ENCODE assay signal across 17 cellular contexts in the genomic region with DNA sequence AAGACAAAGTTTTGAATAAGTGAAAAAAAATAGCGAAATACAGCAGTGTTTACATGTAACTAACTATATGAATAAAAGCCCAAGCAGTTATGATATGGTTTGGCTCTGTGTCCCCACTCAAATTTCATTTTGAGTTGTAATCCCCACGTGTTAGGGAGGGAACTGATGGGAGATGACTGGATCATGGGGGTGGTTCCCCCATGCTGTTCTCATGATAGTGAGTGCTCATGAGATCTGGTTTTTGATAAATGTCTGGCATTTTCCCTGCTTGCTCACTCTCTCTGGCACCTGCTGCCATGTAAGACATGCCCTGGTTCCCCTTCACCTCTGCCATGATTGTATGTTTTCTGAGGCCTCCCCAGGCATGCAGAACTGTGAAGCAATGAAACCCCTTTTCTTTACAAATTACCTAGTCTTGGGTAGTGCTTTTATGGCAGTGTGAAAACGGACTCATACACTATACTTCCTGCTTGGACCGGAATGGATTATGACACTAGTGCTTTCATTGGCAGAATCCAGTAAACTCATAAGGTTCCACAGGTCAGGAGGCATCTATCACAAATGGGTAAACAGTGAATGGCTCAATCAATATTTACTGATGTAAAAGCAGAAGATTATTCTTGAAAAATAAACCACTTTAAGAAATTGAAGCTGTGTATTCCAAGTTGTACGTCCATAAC.
DNase-seq lines count a peak whose midpoint lies in the region; ATAC-seq and TF ChIP-seq lines count a peak whose summit lies in the region.
"Had no signal": no experiment of that assay in that cellular context is flagged by ENCODE, and none has a peak within 500 bp of the region (broad histone marks: within the 10 kb centered on the region; RNA-seq: fewer than 3 reads in every experiment).

No MANE protein-coding gene starts in this region.

- H3K36me3 Mint-ChIP-seq in immature natural killer cell = peaks cover 26 to 63% (median 41%) of the 10 kb centered on the region in 3 donors
- peaks cover 53% of the 10 kb centered on the region for H3K36me3 Mint-ChIP-seq in type B pancreatic cell

- H2AFZ ChIP-seq in Karpas-422 (ENCODE audit: low read length) = no peak overlapping the region

- no peaks in the 10 kb centered on the region for H4K20me1 ChIP-seq in Karpas-422 (ENCODE audit: insufficient read depth, low read depth, low read length)

- no peaks in the 10 kb centered on the region for H3K9me2 ChIP-seq in Karpas-422 (replicated peaks; ENCODE audit: insufficient read depth, low read length)
- H3K9me2 ChIP-seq: SK-N-SH had no signal

- H3K27me3 Mint-ChIP-seq in immature natural killer cell (ENCODE audit: low read depth in 3 of 3) (peaks cover 0 to 3% (median 2%) of the 10 kb centered on the region in 3 donors), type B pancreatic cell (no peaks in the 10 kb centered on the region)

- peaks cover 2 to 25% of the 10 kb centered on the region in 2 donors for H3K4me1 Mint-ChIP-seq in immature natural killer cell
- peaks cover 4% of the 10 kb centered on the region for H3K4me1 Mint-ChIP-seq in type B pancreatic cell (ENCODE audit: unreplicated experiment)

- peaks cover 66% of the 10 kb centered on the region for H3K36me3 ChIP-seq in Karpas-422 (ENCODE audit: insufficient read depth, low read length)
- H3K36me3 ChIP-seq: ovary had no signal

- H3K27ac Mint-ChIP-seq in immature natural killer cell = peak overlapping the region; percentile 4 to 86 (median 65)
- H3K27ac Mint-ChIP-seq in type B pancreatic cell = no peak overlapping the region
- H3K27ac Mint-ChIP-seq: CD8-positive, alpha-beta T cell had no signal

- H3K79me2 ChIP-seq in Karpas-422 (ENCODE audit: low read length) = peaks cover 3% of the 10 kb centered on the region; the same call in 1 of the 2 replicates

- H3K9me3 Mint-ChIP-seq in immature natural killer cell (no peaks in the 10 kb centered on the region), type B pancreatic cell (no peaks in the 10 kb centered on the region)
- H3K9me3 Mint-ChIP-seq: CD8-positive, alpha-beta T cell had no signal

- H3K27me3 ChIP-seq in Karpas-422 (ENCODE audit: low read length) = no peaks in the 10 kb centered on the region
- H3K27me3 ChIP-seq: brain microvascular endothelial cell, ovary, tibial artery had no signal

- H3K9me3 ChIP-seq in Karpas-422 (ENCODE audit: low read length) = no peaks in the 10 kb centered on the region
- H3K9me3 ChIP-seq: ovary, SK-N-SH, tibial artery had no signal

- no peak overlapping the region for H3K9ac ChIP-seq in Karpas-422 (ENCODE audit: low read length)
- H3K9ac ChIP-seq: SK-N-SH had no signal

- no peak for ATAC-seq in GM18498 (IDR thresholded peaks at IDR 0.05; ENCODE audit: unreplicated experiment)
- ATAC-seq: CD8-positive, alpha-beta T cell had no signal

- H3K27ac ChIP-seq in Karpas-422 (ENCODE audit: low read length) = no peak overlapping the region
- H3K27ac ChIP-seq: brain microvascular endothelial cell, ovary, tibial artery had no signal

- TF ChIP-seq CTCF in type B pancreatic cell (conservative IDR thresholded peaks at IDR 0.05) = no peak

- H3K4me2 ChIP-seq in Karpas-422 (ENCODE audit: low read depth, low read length, poor library complexity, severe bottlenecking) = no peak overlapping the region
- H3K4me2 ChIP-seq: SK-N-SH had no signal

- H3K4me3 Mint-ChIP-seq in immature natural killer cell (no peak overlapping the region), type B pancreatic cell (no peak overlapping the region)
- H3K4me3 Mint-ChIP-seq: CD8-positive, alpha-beta T cell had no signal

- DNase-seq in activated CD4-positive, alpha-beta T cell treated with anti-CD3 and anti-CD28 coated beads, Interleukin-2, amount 50 U/mL, for 24 hours (ENCODE audit: low read depth in 1 of 2, low spot score in 1 of 2) = peak; percentile 10 to 35
- DNase-seq in activated CD4-positive, alpha-beta T cell treated with anti-CD3 and anti-CD28 coated beads for 4 hours = no peak
- DNase-seq in activated CD8-positive, alpha-beta memory T cell treated with anti-CD3 and anti-CD28 coated beads, Interleukin-2, amount 50 U/mL, for 48 hours = peak; percentile 62
- DNase-seq in immature natural killer cell (no peak), type B pancreatic cell (ENCODE audit: extremely low spot score, unreplicated experiment) (no peak), Karpas-422 (no peak)
- peak; percentile 5 for DNase-seq in stimulated activated CD8-positive, alpha-beta memory T cell treated with anti-CD3 and anti-CD28 coated beads, Interleukin-12 subunit alpha, Interleukin-12 subunit beta, amount 100 ng/mL, for 24 hours (ENCODE audit: extremely low read depth)
- DNase-seq: activated effector memory CD4-positive, alpha-beta T cell treated with anti-CD3 and anti-CD28 coated beads, Interleukin-2, amount 50 U/mL, for 16 hours; brain microvascular endothelial cell; CD8-positive, alpha-beta T cell; hippocampal formation; NCI-H1048; NCI-H82; ovary; SK-N-SH; tibial artery had no signal

- no peak overlapping the region for H3K4me3 ChIP-seq in Karpas-422 (ENCODE audit: low read length)
- H3K4me3 ChIP-seq: ovary, tibial artery had no signal

- peaks cover 30% of the 10 kb centered on the region for H3K4me1 ChIP-seq in Karpas-422 (ENCODE audit: low read length)

Comparison
In these comparisons a context has a peak if more than half of its experiments do, and no peak if none do; other contexts are left out.
1. DNase-seq: peak in activated CD4-positive, alpha-beta T cell treated with anti-CD3 and anti-CD28 coated beads, Interleukin-2, amount 50 U/mL, for 24 hours (2 of 2), activated CD8-positive, alpha-beta memory T cell treated with anti-CD3 and anti-CD28 coated beads, Interleukin-2, amount 50 U/mL, for 48 hours (single experiment) and stimulated activated CD8-positive, alpha-beta memory T cell treated with anti-CD3 and anti-CD28 coated beads, Interleukin-12 subunit alpha, Interleukin-12 subunit beta, amount 100 ng/mL, for 24 hours (single experiment); none in activated CD4-positive, alpha-beta T cell treated with anti-CD3 and anti-CD28 coated beads for 4 hours (0 of 2), immature natural killer cell (0 of 3), type B pancreatic cell (single experiment) and Karpas-422 (single experiment).